ENCODE assay signal across 13 cellular contexts in genomic region chr12:50620975-50621360, GRCh38.
A peak's percentile ranks its signal among the peaks of the same experiment; 100 is the strongest.
DNase-seq lines count a peak whose midpoint lies in the region; ATAC-seq and TF ChIP-seq lines count a peak whose summit lies in the region.
"Had no signal": no experiment of that assay in that cellular context is flagged by ENCODE, and none has a peak within 500 bp of the region (broad histone marks: within the 10 kb centered on the region; RNA-seq: fewer than 3 reads in every experiment).

No MANE protein-coding gene starts in this region.

- H3K9me3 Mint-ChIP-seq in Calu3 (ENCODE audit: low read depth, unreplicated experiment) (no peaks in the 10 kb centered on the region), osteocyte (ENCODE audit: unreplicated experiment) (no peaks in the 10 kb centered on the region)
- H3K9me3 Mint-ChIP-seq: activated T-helper 1 cell treated with anti-CD3 and anti-CD28 coated beads, Interleukin-12 subunit alpha, Interleukin-12 subunit beta, Interleukin-2, Interleukin-4 antibody, amounts not matched to agents 30 ng/mL and 10 ng/mL and 1 ng/mL, durations not matched to agents 14 hours and 24 hours and 36 hours had no signal

- DNase-seq in Calu3 (no peak), M059J (ENCODE audit: low read depth) (peak; percentile 20), dorsolateral prefrontal cortex (no peak), osteocyte (ENCODE audit: extremely low spot score, unreplicated experiment) (no peak), OCI-M2 (lab: John Stamatoyannopoulos, UW; ENCODE audit: unreplicated experiment) (no peak), hypothalamus (lab: John Stamatoyannopoulos, UW) (no peak), HK-2 (ENCODE audit: unreplicated experiment) (no peak)
- DNase-seq: cerebellar nuclear complex; KBM-7; left cardiac atrium; stimulated activated naive CD4-positive, alpha-beta T cell had no signal

- ATAC-seq in GM19395 (IDR thresholded peaks at IDR 0.05; ENCODE audit: unreplicated experiment) = no peak

- intact Hi-C loops in Calu3 (cut with micrococcal nuclease; ENCODE audit: unreplicated experiment) (no loop called here), dorsolateral prefrontal cortex (cut with DNase I) (no loop called here)

- H3K36me3 Mint-ChIP-seq in Calu3 (ENCODE audit: insufficient read depth, unreplicated experiment) (peaks cover 12% of the 10 kb centered on the region), osteocyte (ENCODE audit: unreplicated experiment) (peaks cover 2% of the 10 kb centered on the region)

- CTCF ChIA-PET in Calu3 (lab: Charles Lee) = interaction anchor here (0.6 to 1.9 kb wide), 4 partner anchors 29 to 563 kb away, joined by 3 to 7 read pairs (median 4); partner anchors contain the start of gene DIP2B

- H3K4me3 Mint-ChIP-seq in Calu3 (ENCODE audit: low read depth, unreplicated experiment) (no peak overlapping the region), osteocyte (ENCODE audit: unreplicated experiment) (no peak overlapping the region)
- H3K4me3 Mint-ChIP-seq: activated T-helper 1 cell treated with anti-CD3 and anti-CD28 coated beads, Interleukin-12 subunit alpha, Interleukin-12 subunit beta, Interleukin-2, Interleukin-4 antibody, amounts not matched to agents 30 ng/mL and 10 ng/mL and 1 ng/mL, durations not matched to agents 14 hours and 24 hours and 36 hours had no signal

- no peak overlapping the region for H3K4me3 ChIP-seq in dorsolateral prefrontal cortex

- H3K27ac Mint-ChIP-seq in Calu3 (ENCODE audit: unreplicated experiment) (peak overlapping the region; percentile 81), osteocyte (ENCODE audit: unreplicated experiment) (peak overlapping the region; percentile 52)
- H3K27ac Mint-ChIP-seq: activated T-helper 1 cell treated with anti-CD3 and anti-CD28 coated beads, Interleukin-12 subunit alpha, Interleukin-12 subunit beta, Interleukin-2, Interleukin-4 antibody, amounts not matched to agents 30 ng/mL and 10 ng/mL and 1 ng/mL, durations not matched to agents 14 hours and 24 hours and 36 hours had no signal

- H3K27me3 Mint-ChIP-seq in Calu3 (ENCODE audit: unreplicated experiment) (no peaks in the 10 kb centered on the region), osteocyte (ENCODE audit: unreplicated experiment) (no peaks in the 10 kb centered on the region)

- H3K27me3 ChIP-seq in dorsolateral prefrontal cortex = no peaks in the 10 kb centered on the region

- peak overlapping the region in 57 of 59 donors; percentile 5 to 89 (median 73) for H3K27ac ChIP-seq in dorsolateral prefrontal cortex

- H3K4me1 Mint-ChIP-seq in Calu3 (ENCODE audit: low read depth, unreplicated experiment) (peaks cover 28% of the 10 kb centered on the region), osteocyte (ENCODE audit: unreplicated experiment) (peaks cover 61% of the 10 kb centered on the region)

- no TSS peak for BruUV-seq in Calu3 (replicated peaks; lab: Mats Ljungman, UMichigan)

- TF ChIP-seq CTCF in Calu3 (IDR thresholded peaks at IDR 0.05; ENCODE audit: unreplicated experiment) (no peak), dorsolateral prefrontal cortex (IDR thresholded peaks at IDR 0.05 in 54 of 56, conservative IDR thresholded peaks at IDR 0.05 in 2 of 56; ENCODE audit: low read depth in 1 of 56, partially characterized antibody in 56 of 56) (peak in 1 of 56 donors; percentile 2), osteocyte (IDR thresholded peaks at IDR 0.05) (no peak)
